Comparison of ENCODE assay signal across 1 cellular context in the genomic region with DNA sequence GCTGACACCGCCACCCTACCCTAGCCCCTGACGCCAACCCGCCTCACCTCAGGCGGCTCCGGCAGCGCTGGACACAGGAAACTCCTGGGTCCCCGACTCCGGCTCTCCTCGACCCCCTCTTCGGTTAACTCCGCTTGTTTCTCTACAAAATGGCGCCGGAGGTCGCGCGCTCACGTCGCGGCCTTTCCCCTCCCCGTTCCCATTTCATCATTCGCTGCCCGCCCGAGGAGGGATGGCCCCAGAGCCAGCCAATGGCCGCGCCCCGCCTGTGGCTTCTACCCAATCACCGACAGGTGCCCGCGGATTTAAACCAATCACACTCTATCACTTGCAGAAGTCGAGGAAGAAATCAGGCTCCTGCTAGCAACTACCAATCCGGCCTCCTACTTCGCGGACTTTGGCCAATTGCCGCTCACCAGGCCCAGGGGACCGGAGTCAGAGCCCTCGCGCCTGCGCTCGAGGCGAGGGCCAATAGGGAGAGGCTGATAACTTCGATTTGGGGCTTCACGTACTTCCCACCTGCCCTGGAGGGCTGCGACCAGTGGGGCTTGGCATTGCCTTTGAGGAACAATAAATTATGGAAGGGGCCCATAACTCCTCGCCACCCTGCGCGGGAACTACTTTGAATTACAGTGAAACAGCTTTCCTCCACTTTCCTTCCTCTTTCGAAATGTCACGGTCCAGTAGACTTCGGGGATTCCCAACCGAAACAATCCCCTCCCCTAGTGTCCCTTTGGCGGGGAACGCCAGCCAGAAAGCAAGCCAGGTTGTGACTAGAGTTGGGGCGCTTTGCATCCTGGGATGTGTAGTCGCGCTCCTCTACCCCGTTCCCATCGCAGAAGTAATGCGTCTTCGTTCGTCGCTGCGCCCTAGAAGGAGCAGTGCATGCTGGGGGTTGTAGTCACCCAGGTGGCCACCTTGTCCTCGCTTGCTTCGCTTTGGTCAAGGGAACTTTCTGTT.
A peak's percentile ranks its signal among the peaks of the same experiment; 100 is the strongest.
TF ChIP-seq lines count a peak whose summit lies in the region.

A gene (minus strand): TSS at position 146 of the 960 bp plus-strand sequence. CDS start 30,489 bp downstream, outside the sequence.

TF ChIP-seq in K562, 482 proteins besides CTCF, POLR2A, EP300 and RAD21 (continued from another document and continues in another):
- peak; percentile 55; the same call in 1 of the 2 replicates for TF ChIP-seq SMARCA5 (IDR thresholded peaks at IDR 0.05)
- TF ChIP-seq MECOM (CRISPR knock-in tag; IDR thresholded peaks at IDR 0.05) = peak; percentile 62; the same call in 1 of the 2 replicates
- peak; percentile 59 for TF ChIP-seq PCBP1 (IDR thresholded peaks at IDR 0.05; ENCODE audit: low read depth, low read length, poor library complexity, severe bottlenecking)
- TF ChIP-seq, protein P1, sequence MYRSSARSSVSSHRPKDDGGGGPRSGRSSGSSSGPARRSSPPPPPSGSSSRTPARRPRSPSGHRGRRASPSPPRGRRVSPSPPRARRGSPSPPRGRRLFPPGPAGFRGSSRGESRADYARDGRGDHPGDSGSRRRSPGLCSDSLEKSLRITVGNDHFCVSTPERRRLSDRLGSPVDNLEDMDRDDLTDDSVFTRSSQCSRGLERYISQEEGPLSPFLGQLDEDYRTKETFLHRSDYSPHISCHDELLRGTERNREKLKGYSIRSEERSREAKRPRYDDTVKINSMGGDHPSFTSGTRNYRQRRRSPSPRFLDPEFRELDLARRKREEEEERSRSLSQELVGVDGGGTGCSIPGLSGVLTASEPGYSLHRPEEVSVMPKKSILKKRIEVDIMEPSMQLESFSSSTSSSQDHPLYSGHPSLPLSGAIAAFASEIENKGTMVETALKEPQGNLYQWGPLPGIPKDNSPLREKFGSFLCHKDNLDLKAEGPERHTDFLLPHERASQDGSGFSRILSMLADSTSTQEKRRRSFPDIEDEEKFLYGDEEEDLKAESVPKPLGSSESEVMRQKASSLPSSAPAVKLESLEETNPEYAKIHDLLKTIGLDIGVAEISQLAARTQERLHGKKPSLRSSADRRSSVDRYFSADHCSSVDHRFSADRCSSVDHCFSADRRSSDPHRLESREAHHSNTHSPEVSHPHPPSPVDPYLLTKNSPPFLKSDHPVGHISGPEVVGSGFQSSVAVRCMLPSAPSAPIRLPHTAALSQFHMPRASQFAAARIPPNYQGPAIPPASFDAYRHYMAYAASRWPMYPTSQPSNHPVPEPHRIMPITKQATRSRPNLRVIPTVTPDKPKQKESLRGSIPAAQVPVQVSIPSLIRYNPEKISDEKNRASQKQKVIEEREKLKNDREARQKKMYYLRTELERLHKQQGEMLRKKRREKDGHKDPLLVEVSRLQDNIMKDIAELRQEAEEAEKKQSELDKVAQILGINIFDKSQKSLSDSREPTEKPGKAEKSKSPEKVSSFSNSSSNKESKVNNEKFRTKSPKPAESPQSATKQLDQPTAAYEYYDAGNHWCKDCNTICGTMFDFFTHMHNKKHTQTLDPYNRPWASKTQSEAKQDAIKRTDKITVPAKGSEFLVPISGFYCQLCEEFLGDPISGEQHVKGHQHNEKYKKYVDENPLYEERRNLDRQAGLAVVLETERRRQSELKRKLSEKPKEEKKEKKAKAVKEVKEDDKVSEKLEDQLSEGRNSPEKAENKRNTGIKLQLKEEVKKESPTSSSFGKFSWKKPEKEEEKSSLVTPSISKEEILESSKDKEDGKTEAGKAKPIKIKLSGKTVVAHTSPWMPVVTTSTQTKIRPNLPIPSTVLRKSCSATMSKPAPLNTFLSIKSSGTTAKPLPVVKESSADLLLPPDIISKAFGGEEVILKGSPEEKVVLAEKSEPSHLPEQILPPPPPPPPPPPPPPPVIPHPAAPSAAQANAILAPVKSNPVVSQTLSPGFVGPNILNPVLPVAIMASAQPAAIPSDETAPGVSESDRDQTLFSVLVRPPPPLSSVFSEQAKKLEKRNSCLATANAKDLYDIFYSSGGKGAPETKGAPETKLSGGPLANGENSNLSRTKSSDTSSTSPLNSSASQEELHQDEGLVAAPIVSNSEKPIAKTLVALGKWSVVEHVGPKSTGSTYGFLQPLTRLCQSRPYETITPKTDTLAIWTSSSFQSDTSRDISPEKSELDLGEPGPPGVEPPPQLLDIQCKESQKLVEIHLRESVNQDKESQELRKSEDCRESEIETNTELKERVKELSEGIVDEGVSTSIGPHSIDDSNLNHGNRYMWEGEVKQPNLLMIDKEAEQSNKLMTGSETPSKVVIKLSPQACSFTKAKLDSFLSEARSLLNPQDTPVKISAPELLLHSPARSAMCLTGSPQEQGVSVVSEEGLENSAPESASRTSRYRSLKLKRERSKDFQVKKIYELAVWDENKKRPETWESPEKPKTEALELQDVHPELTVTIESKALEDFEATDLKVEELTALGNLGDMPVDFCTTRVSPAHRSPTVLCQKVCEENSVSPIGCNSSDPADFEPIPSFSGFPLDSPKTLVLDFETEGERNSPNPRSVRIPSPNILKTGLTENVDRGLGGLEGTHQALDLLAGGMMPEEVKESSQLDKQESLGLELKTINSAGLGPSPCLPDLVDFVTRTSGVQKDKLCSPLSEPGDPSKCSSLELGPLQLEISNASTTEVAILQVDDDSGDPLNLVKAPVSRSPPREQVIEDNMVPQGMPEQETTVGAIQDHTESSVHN (IDR thresholded peaks at IDR 0.05; ENCODE audit: borderline replicate concordance in 1 of 2, low read depth in 1 of 2) = no peak
- TF ChIP-seq ZNF644 (tag; IDR thresholded peaks at IDR 0.05; ENCODE audit: low read depth) = peak; percentile 98
- TF ChIP-seq, protein P2, sequence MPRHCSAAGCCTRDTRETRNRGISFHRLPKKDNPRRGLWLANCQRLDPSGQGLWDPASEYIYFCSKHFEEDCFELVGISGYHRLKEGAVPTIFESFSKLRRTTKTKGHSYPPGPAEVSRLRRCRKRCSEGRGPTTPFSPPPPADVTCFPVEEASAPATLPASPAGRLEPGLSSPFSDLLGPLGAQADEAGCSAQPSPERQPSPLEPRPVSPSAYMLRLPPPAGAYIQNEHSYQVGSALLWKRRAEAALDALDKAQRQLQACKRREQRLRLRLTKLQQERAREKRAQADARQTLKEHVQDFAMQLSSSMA (CRISPR knock-in tag; IDR thresholded peaks at IDR 0.05) = no peak
- no peak for TF ChIP-seq HEY1 (CRISPR knock-in tag; IDR thresholded peaks at IDR 0.05; ENCODE audit: borderline replicate concordance)
- peak; percentile 36; the same call in 1 of the 2 replicates for TF ChIP-seq KLF1 (tag; IDR thresholded peaks at IDR 0.05)
- TF ChIP-seq, protein P3, sequence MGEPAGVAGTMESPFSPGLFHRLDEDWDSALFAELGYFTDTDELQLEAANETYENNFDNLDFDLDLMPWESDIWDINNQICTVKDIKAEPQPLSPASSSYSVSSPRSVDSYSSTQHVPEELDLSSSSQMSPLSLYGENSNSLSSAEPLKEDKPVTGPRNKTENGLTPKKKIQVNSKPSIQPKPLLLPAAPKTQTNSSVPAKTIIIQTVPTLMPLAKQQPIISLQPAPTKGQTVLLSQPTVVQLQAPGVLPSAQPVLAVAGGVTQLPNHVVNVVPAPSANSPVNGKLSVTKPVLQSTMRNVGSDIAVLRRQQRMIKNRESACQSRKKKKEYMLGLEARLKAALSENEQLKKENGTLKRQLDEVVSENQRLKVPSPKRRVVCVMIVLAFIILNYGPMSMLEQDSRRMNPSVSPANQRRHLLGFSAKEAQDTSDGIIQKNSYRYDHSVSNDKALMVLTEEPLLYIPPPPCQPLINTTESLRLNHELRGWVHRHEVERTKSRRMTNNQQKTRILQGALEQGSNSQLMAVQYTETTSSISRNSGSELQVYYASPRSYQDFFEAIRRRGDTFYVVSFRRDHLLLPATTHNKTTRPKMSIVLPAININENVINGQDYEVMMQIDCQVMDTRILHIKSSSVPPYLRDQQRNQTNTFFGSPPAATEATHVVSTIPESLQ (CRISPR knock-in tag; IDR thresholded peaks at IDR 0.05) = peak; percentile 70; the same call in 1 of the 2 replicates
- TF ChIP-seq TBL1XR1 (IDR thresholded peaks at IDR 0.05; ENCODE audit: low read length in 2 of 2) = peak in 1 of 2 experiments; percentile 84; a peak in 2 of 4 replicates
- TF ChIP-seq ZNF668 (CRISPR knock-in tag; IDR thresholded peaks at IDR 0.05) = peak; percentile 71; the same call in 1 of the 2 replicates
- TF ChIP-seq, protein P4, sequence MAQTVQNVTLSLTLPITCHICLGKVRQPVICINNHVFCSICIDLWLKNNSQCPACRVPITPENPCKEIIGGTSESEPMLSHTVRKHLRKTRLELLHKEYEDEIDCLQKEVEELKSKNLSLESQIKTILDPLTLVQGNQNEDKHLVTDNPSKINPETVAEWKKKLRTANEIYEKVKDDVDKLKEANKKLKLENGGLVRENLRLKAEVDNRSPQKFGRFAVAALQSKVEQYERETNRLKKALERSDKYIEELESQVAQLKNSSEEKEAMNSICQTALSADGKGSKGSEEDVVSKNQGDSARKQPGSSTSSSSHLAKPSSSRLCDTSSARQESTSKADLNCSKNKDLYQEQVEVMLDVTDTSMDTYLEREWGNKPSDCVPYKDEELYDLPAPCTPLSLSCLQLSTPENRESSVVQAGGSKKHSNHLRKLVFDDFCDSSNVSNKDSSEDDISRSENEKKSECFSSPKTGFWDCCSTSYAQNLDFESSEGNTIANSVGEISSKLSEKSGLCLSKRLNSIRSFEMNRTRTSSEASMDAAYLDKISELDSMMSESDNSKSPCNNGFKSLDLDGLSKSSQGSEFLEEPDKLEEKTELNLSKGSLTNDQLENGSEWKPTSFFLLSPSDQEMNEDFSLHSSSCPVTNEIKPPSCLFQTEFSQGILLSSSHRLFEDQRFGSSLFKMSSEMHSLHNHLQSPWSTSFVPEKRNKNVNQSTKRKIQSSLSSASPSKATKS (CRISPR knock-in tag; IDR thresholded peaks at IDR 0.05) = no peak
- TF ChIP-seq RBFOX2 (IDR thresholded peaks at IDR 0.05; ENCODE audit: low read depth, low read length) = peak; percentile 99
- TF ChIP-seq ZNF785 (CRISPR knock-in tag; IDR thresholded peaks at IDR 0.05) = no peak
- no peak for TF ChIP-seq DACH1 (IDR thresholded peaks at IDR 0.05; ENCODE audit: partially characterized antibody)
- no peak for TF ChIP-seq PHB2 (IDR thresholded peaks at IDR 0.05; ENCODE audit: low read depth)
- TF ChIP-seq ETV5 (CRISPR knock-in tag; IDR thresholded peaks at IDR 0.05; ENCODE audit: low read depth) = no peak; the same call in none of the 2 replicates
- no peak for TF ChIP-seq GTF2A2 (tag; IDR thresholded peaks at IDR 0.05)
- no peak for TF ChIP-seq TSC22D4 (tag; IDR thresholded peaks at IDR 0.05)
- TF ChIP-seq ZNF77 (CRISPR knock-in tag; IDR thresholded peaks at IDR 0.05) = no peak
- peak; percentile 46 for TF ChIP-seq BRD9 (IDR thresholded peaks at IDR 0.05; ENCODE audit: low read depth, partially characterized antibody)
- TF ChIP-seq, protein P5, sequence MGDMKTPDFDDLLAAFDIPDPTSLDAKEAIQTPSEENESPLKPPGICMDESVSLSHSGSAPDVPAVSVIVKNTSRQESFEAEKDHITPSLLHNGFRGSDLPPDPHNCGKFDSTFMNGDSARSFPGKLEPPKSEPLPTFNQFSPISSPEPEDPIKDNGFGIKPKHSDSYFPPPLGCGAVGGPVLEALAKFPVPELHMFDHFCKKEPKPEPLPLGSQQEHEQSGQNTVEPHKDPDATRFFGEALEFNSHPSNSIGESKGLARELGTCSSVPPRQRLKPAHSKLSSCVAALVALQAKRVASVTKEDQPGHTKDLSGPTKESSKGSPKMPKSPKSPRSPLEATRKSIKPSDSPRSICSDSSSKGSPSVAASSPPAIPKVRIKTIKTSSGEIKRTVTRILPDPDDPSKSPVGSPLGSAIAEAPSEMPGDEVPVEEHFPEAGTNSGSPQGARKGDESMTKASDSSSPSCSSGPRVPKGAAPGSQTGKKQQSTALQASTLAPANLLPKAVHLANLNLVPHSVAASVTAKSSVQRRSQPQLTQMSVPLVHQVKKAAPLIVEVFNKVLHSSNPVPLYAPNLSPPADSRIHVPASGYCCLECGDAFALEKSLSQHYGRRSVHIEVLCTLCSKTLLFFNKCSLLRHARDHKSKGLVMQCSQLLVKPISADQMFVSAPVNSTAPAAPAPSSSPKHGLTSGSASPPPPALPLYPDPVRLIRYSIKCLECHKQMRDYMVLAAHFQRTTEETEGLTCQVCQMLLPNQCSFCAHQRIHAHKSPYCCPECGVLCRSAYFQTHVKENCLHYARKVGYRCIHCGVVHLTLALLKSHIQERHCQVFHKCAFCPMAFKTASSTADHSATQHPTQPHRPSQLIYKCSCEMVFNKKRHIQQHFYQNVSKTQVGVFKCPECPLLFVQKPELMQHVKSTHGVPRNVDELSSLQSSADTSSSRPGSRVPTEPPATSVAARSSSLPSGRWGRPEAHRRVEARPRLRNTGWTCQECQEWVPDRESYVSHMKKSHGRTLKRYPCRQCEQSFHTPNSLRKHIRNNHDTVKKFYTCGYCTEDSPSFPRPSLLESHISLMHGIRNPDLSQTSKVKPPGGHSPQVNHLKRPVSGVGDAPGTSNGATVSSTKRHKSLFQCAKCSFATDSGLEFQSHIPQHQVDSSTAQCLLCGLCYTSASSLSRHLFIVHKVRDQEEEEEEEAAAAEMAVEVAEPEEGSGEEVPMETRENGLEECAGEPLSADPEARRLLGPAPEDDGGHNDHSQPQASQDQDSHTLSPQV (IDR thresholded peaks at IDR 0.05) = 0 out of 2 replicates have a peak, but pooled peaks have one; percentile 56
- no peak for TF ChIP-seq ZNF384 (IDR thresholded peaks at IDR 0.05; ENCODE audit: low read depth, low read length)
- TF ChIP-seq ZNF79 (CRISPR knock-in tag; IDR thresholded peaks at IDR 0.05; ENCODE audit: low read depth) = 0 out of 2 replicates have a peak, but pooled peaks have one; percentile 51
- TF ChIP-seq HDAC8 (tag; IDR thresholded peaks at IDR 0.05) = peak; percentile 59; the same call in 1 of the 2 replicates
- TF ChIP-seq, protein P6, sequence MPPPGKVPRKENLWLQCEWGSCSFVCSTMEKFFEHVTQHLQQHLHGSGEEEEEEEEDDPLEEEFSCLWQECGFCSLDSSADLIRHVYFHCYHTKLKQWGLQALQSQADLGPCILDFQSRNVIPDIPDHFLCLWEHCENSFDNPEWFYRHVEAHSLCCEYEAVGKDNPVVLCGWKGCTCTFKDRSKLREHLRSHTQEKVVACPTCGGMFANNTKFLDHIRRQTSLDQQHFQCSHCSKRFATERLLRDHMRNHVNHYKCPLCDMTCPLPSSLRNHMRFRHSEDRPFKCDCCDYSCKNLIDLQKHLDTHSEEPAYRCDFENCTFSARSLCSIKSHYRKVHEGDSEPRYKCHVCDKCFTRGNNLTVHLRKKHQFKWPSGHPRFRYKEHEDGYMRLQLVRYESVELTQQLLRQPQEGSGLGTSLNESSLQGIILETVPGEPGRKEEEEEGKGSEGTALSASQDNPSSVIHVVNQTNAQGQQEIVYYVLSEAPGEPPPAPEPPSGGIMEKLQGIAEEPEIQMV (tag; conservative IDR thresholded peaks at IDR 0.05; ENCODE audit: low read depth) = no peak; the same call in 1 of the 2 replicates
- TF ChIP-seq, protein P7, sequence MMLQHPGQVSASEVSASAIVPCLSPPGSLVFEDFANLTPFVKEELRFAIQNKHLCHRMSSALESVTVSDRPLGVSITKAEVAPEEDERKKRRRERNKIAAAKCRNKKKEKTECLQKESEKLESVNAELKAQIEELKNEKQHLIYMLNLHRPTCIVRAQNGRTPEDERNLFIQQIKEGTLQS (IDR thresholded peaks at IDR 0.05) = peak; percentile 93
- TF ChIP-seq, protein P7 (CRISPR knock-in tag; conservative IDR thresholded peaks at IDR 0.05) = peak; percentile 90
